In the genomic region with DNA sequence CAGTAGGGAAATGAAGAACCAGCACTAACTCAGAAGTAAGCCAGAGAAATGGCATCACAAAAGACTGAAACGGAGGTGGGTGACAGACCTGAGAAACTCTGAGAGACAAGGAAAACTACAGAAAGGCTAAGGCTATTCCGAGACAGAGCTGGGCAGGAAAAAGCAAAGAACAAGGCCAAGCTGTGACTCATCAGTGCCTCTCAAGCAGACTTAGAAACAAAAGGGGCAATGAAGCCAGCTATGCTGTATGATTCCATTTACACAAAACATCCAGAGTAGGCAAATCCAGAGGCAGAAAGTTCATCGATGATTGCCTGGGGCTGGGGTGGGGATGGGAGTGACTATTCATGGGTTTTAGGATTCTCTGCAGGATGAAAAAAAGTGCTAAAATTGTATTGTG, we compare ENCODE assay signal across 7 cellular contexts. TPM values are rescaled to one million over a fixed set of nuclear protein-coding genes. Genes with fewer than 3 reads are reported as not detected.
DNase-seq lines count a peak whose midpoint lies in the region; ATAC-seq and TF ChIP-seq lines count a peak whose summit lies in the region.

No MANE protein-coding gene starts in this region.

- H3K9ac ChIP-seq in colonic mucosa (ENCODE audit: low read depth in 2 of 2, low read length in 2 of 2), result no peak overlapping the region
- no peak overlapping the region for H3K9ac ChIP-seq in liver (ENCODE audit: low read depth in 1 of 2, low read length in 2 of 2)

- H3K27me3 Mint-ChIP-seq in stimulated activated naive B cell treated with anti-CD40 and anti-IgM and Interleukin-4, amounts not matched to agents 10 μg/mL and 1 μg/mL and 100 μg/mL, for 72 hours, result no peaks in the 10 kb centered on the region

- no peak overlapping the region for H3K27ac Mint-ChIP-seq in stimulated activated naive B cell treated with anti-CD40 and anti-IgM and Interleukin-4, amounts not matched to agents 10 μg/mL and 1 μg/mL and 100 μg/mL, for 72 hours

- H3K9me3 Mint-ChIP-seq in stimulated activated naive B cell treated with anti-CD40 and anti-IgM and Interleukin-4, amounts not matched to agents 10 μg/mL and 1 μg/mL and 100 μg/mL, for 72 hours, result peaks cover 0 to 5% of the 10 kb centered on the region in 2 donors

- no peak overlapping the region for H3K4me3 Mint-ChIP-seq in stimulated activated naive B cell treated with anti-CD40 and anti-IgM and Interleukin-4, amounts not matched to agents 10 μg/mL and 1 μg/mL and 100 μg/mL, for 72 hours

- no peak overlapping the region for H3K4me3 ChIP-seq in colonic mucosa
- H3K4me3 ChIP-seq in liver (ENCODE audit: low read depth in 1 of 3, low read length in 3 of 3), result no peak overlapping the region
- no peak overlapping the region for H3K4me3 ChIP-seq in testis

- DNase-seq in M059J (ENCODE audit: low read depth), result peak; percentile 94
- DNase-seq in colonic mucosa, result no peak
- DNase-seq in testis, result peak; percentile 29
- no peak for DNase-seq in NCI-H748 (lab: John Stamatoyannopoulos, UW; ENCODE audit: unreplicated experiment)
- no peak for DNase-seq in stimulated activated naive B cell treated with anti-CD40 and anti-IgM and Interleukin-4, amounts not matched to agents 10 μg/mL and 1 μg/mL and 100 μg/mL, for 72 hours
- DNase-seq in NCI-H1092 treated with DMSO at 0.1 percent for 48 hours (lab: John Stamatoyannopoulos, UW), result no peak

- H3K36me3 Mint-ChIP-seq in stimulated activated naive B cell treated with anti-CD40 and anti-IgM and Interleukin-4, amounts not matched to agents 10 μg/mL and 1 μg/mL and 100 μg/mL, for 72 hours, result peaks cover 22 to 45% of the 10 kb centered on the region in 2 donors

- 75% methylated on average over 3 of the region's 3 CpGs for WGBS in liver
- 39 to 65% methylated on average over 3 of the region's 3 CpGs for WGBS in testis, 2 donors

- peak overlapping the region; percentile 6 for H3K27ac ChIP-seq in colonic mucosa
- H3K27ac ChIP-seq in liver (ENCODE audit: low read depth in 1 of 2, low read length in 2 of 2), result peak overlapping the region; percentile 83
- peak overlapping the region; percentile 2 to 53 for H3K27ac ChIP-seq in testis

- peaks cover 37 to 45% of the 10 kb centered on the region in 2 donors for H3K4me1 Mint-ChIP-seq in stimulated activated naive B cell treated with anti-CD40 and anti-IgM and Interleukin-4, amounts not matched to agents 10 μg/mL and 1 μg/mL and 100 μg/mL, for 72 hours

- no peak for TF ChIP-seq POLR2A in testis (IDR thresholded peaks at IDR 0.05)

- H3K4me1 ChIP-seq in colonic mucosa, result no peaks in the 10 kb centered on the region
- H3K4me1 ChIP-seq in liver (ENCODE audit: control insufficient read depth in 4 of 4, insufficient read depth in 4 of 4, low read length in 3 of 4), result peaks cover 3 to 29% (median 18%) of the 10 kb centered on the region in 4 donors
- peaks cover 17% of the 10 kb centered on the region for H3K4me1 ChIP-seq in testis

- intact Hi-C loops in colonic mucosa (cut with DNase I) (no loop called here), testis (cut with DNase I; ENCODE audit: low total_unique reads) (no loop called here)

- H3K27me3 ChIP-seq in colonic mucosa, result no peaks in the 10 kb centered on the region
- no peaks in the 10 kb centered on the region for H3K27me3 ChIP-seq in liver (ENCODE audit: control insufficient read depth in 4 of 4, insufficient read depth in 4 of 4, low read length in 3 of 4)
- H3K27me3 ChIP-seq in testis, result no peaks in the 10 kb centered on the region

- no peak for TF ChIP-seq RAD21 in liver (IDR thresholded peaks at IDR 0.05)

- TF ChIP-seq CTCF in colonic mucosa (IDR thresholded peaks at IDR 0.05), result no peak
- TF ChIP-seq CTCF in liver (IDR thresholded peaks at IDR 0.05; ENCODE audit: low read depth, low read length, missing input control), result no peak
- no peak for TF ChIP-seq CTCF in testis (IDR thresholded peaks at IDR 0.05)

- H3K9me3 ChIP-seq in colonic mucosa, result no peaks in the 10 kb centered on the region
- H3K9me3 ChIP-seq in liver (ENCODE audit: control insufficient read depth in 4 of 4, low read length in 3 of 4), result no peaks in the 10 kb centered on the region
- H3K9me3 ChIP-seq in testis, result no peaks in the 10 kb centered on the region

- ATAC-seq in stimulated activated naive B cell treated with anti-CD40 and anti-IgM and Interleukin-4, amounts not matched to agents 10 μg/mL and 1 μg/mL and 100 μg/mL, for 72 hours (replicated peaks), result no peak

- H3K36me3 ChIP-seq in colonic mucosa (no peaks in the 10 kb centered on the region), liver (ENCODE audit: control insufficient read depth in 4 of 4, insufficient read depth in 3 of 4, low read depth in 1 of 4, low read length in 3 of 4) (peaks cover 1 to 14% (median 3%) of the 10 kb centered on the region in 4 donors), testis (ENCODE audit: low read depth, missing control alignments) (no peaks in the 10 kb centered on the region)

TF ChIP-seq in liver, 16 proteins besides CTCF, POLR2A, EP300 and RAD21:
- no peak for TF ChIP-seq FOXA2 (IDR thresholded peaks at IDR 0.05)
- TF ChIP-seq EGR1 (IDR thresholded peaks at IDR 0.05; ENCODE audit: low read depth in 2 of 2), result no peak
- TF ChIP-seq ATF3 (IDR thresholded peaks at IDR 0.05), result no peak
- TF ChIP-seq RXRA (IDR thresholded peaks at IDR 0.05), result no peak
- TF ChIP-seq JUND (IDR thresholded peaks at IDR 0.05), result peak in 1 of 2 donors; percentile 67
- no peak for TF ChIP-seq SP1 (IDR thresholded peaks at IDR 0.05)
- TF ChIP-seq, protein P1, sequence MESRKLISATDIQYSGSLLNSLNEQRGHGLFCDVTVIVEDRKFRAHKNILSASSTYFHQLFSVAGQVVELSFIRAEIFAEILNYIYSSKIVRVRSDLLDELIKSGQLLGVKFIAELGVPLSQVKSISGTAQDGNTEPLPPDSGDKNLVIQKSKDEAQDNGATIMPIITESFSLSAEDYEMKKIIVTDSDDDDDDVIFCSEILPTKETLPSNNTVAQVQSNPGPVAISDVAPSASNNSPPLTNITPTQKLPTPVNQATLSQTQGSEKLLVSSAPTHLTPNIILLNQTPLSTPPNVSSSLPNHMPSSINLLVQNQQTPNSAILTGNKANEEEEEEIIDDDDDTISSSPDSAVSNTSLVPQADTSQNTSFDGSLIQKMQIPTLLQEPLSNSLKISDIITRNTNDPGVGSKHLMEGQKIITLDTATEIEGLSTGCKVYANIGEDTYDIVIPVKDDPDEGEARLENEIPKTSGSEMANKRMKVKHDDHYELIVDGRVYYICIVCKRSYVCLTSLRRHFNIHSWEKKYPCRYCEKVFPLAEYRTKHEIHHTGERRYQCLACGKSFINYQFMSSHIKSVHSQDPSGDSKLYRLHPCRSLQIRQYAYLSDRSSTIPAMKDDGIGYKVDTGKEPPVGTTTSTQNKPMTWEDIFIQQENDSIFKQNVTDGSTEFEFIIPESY (IDR thresholded peaks at IDR 0.05), result no peak
- TF ChIP-seq FOXA1 (IDR thresholded peaks at IDR 0.05), result no peak
- no peak for TF ChIP-seq YY1 (IDR thresholded peaks at IDR 0.05)

RNA-seq across cellular contexts. Expression of gene SLC23A2, which starts 50.0 kb away (rescaled TPM):
- total RNA-seq in M059J (2014; rRNA removed; shearing (Covaris generic)), result 13.1 and 19.7 TPM in 2 replicates
- total RNA-seq in colonic mucosa, result 1 to 10 TPM; 4.6 to 5.1 TPM
- 10 to 100 TPM; 10.6 to 48.4 TPM for total RNA-seq in liver
- 10 to 100 TPM in 1 of 2 donors, 1 to 10 TPM in 1; 9.1 to 18.9 TPM for polyA plus RNA-seq in liver
- total RNA-seq in testis, result 10 to 100 TPM; 40.7 to 49.3 TPM
- polyA plus RNA-seq in testis (ENCODE audit: insufficient read depth, low read depth, low replicate concordance), result 23.6 TPM

Comparison
In these comparisons a context has a peak if more than half of its experiments do, and no peak if none do; other contexts are left out.
1. DNase-seq: peak in M059J (single experiment) and testis (single experiment); none in colonic mucosa (single experiment), NCI-H748 (single experiment), stimulated activated naive B cell treated with anti-CD40 and anti-IgM and Interleukin-4, amounts not matched to agents 10 μg/mL and 1 μg/mL and 100 μg/mL, for 72 hours (single experiment) and NCI-H1092 treated with DMSO at 0.1 percent for 48 hours (single experiment).
2. H3K27ac ChIP-seq: peak in every context shown above with its lines; median percentile 83 in liver; 28 in testis; 6 in colonic mucosa.